13 cellular contexts compared by ENCODE assay signal in the genomic region with DNA sequence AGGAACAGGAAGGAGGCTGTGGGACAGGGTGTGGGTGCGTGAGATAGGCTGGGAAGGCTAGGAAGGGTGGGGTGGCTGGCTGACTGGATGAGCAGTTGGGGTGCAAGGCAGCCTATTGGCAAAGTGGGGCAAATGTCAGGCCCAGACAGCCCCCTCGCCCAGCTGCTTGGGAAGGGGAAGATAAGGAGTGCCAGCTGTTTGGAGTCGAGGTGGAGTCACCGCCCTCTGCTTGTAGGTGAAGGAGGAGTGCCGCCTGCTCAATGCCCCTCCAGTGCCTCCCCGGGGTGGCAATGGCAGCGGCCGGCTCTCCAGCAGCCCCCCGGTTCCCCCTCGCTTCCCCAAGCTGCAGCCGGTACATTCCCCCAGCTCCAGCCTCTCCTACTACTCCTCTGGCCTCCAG. TPM values are rescaled to one million over a fixed set of nuclear protein-coding genes. Genes with fewer than 3 reads are reported as not detected.
DNase-seq lines count a peak whose midpoint lies in the region; ATAC-seq and TF ChIP-seq lines count a peak whose summit lies in the region.
"Had no signal": no experiment of that assay in that cellular context is flagged by ENCODE, and none has a peak within 500 bp of the region (broad histone marks: within the 10 kb centered on the region; RNA-seq: fewer than 3 reads in every experiment).

No MANE protein-coding gene starts in this region.

- DNase-seq in activated CD4-positive, alpha-beta T cell treated with anti-CD3 and anti-CD28 coated beads for 36 hours = no peak
- no peak for DNase-seq in activated CD4-positive, alpha-beta T cell treated with anti-CD3 and anti-CD28 coated beads for 48 hours
- DNase-seq in fibroblast of the aortic adventitia (ENCODE audit: low read depth) (no peak), sciatic nerve (ENCODE audit: low spot score) (no peak), tibial nerve (ENCODE audit: low spot score in 2 of 2) (no peak)
- DNase-seq: ACHN; EL; NCI-H1105 treated with DMSO at 0.1 percent for 48 hours; nucleus accumbens; stimulated activated CD4-positive, alpha-beta T cell treated with anti-CD3 and anti-CD28 coated beads, Interleukin-4, amount 100 ng/mL, for 1 hour had no signal

- no peak for ATAC-seq in activated CD4-positive, alpha-beta T cell treated with anti-CD3 and anti-CD28 coated beads for 36 hours
- ATAC-seq in sciatic nerve = peak; percentile 4
- ATAC-seq in HG02763 (IDR thresholded peaks at IDR 0.05; ENCODE audit: unreplicated experiment) = no peak
- ATAC-seq in HG02759 (IDR thresholded peaks at IDR 0.05; ENCODE audit: unreplicated experiment) = no peak

- intact Hi-C loops in activated CD4-positive, alpha-beta T cell treated with anti-CD3 and anti-CD28 coated beads for 36 hours (cut with DNase I, micrococcal nuclease) = loop anchor here in 1 of 2 experiments (5.0 kb wide), 1 partner anchor 146 kb away; no protein-coding TSS in a partner anchor
- intact Hi-C loops in sciatic nerve (cut with DNase I) = no loop called here

- peak overlapping the region; percentile 52 for H3K4me2 ChIP-seq in SU-DHL-6 (ENCODE audit: low read depth, low read length, poor library complexity, severe bottlenecking)

- 88 to 92% methylated on average over 11 of the region's 11 CpGs for WGBS in tibial nerve, 2 donors

- H3K4me1 Mint-ChIP-seq in activated CD4-positive, alpha-beta T cell treated with anti-CD3 and anti-CD28 coated beads for 36 hours = peaks cover 13% of the 10 kb centered on the region

- no peaks in the 10 kb centered on the region for H4K20me1 ChIP-seq in SU-DHL-6 (ENCODE audit: low read depth, low read length)

- H2AFZ ChIP-seq in SU-DHL-6 (ENCODE audit: low read depth, low read length, severe bottlenecking) = no peak overlapping the region

- no peaks in the 10 kb centered on the region for H3K79me2 ChIP-seq in SU-DHL-6 (ENCODE audit: insufficient read depth, low read length)

- no peak for TF ChIP-seq EP300 in tibial nerve (IDR thresholded peaks at IDR 0.05)

- H3K9me3 Mint-ChIP-seq in activated CD4-positive, alpha-beta T cell treated with anti-CD3 and anti-CD28 coated beads for 36 hours (ENCODE audit: low read depth) = no peaks in the 10 kb centered on the region

- peaks cover 0 to 20% (median 5%) of the 10 kb centered on the region in 4 donors for H3K4me1 ChIP-seq in tibial nerve

- TF ChIP-seq CTCF in SU-DHL-6 (IDR thresholded peaks at IDR 0.05; ENCODE audit: insufficient read depth, low read length, poor library complexity, severe bottlenecking) = no peak
- TF ChIP-seq CTCF in fibroblast of the aortic adventitia (IDR thresholded peaks at IDR 0.05; ENCODE audit: insufficient read depth, low read length) = no peak
- no peak for TF ChIP-seq CTCF in tibial nerve (IDR thresholded peaks at IDR 0.05)

- 0 out of 2 replicates have a peak, but pooled peaks cover 6% of the 10 kb centered on the region for H3F3A ChIP-seq in SU-DHL-6 (ENCODE audit: insufficient read depth)

- POLR2A ChIA-PET in activated CD4-positive, alpha-beta T cell treated with anti-CD3 and anti-CD28 coated beads for 36 hours (lab: Charles Lee) = interaction anchor here (0.6 to 1.9 kb wide), 2 partner anchors 60 to 1060 kb away, joined by 5 to 7 read pairs; no protein-coding TSS in a partner anchor

- H3K36me3 Mint-ChIP-seq in activated CD4-positive, alpha-beta T cell treated with anti-CD3 and anti-CD28 coated beads for 36 hours (ENCODE audit: low read depth) = no peaks in the 10 kb centered on the region

- no peaks in the 10 kb centered on the region for H3K9me2 ChIP-seq in SU-DHL-6 (replicated peaks; ENCODE audit: insufficient read depth, low read length)

- no peaks in the 10 kb centered on the region for H3K9me3 ChIP-seq in SU-DHL-6 (ENCODE audit: insufficient read depth, low read length)
- no peaks in the 10 kb centered on the region for H3K9me3 ChIP-seq in tibial nerve

- H3K4me3 ChIP-seq in SU-DHL-6 (ENCODE audit: insufficient read depth, low read length, poor library complexity, severe bottlenecking) (peak overlapping the region; percentile 60), fibroblast of the aortic adventitia (ENCODE audit: low read depth, low read length) (peak overlapping the region; percentile 69), tibial nerve (peak overlapping the region in 2 of 4 donors; percentile 76 to 80)

- CTCF ChIA-PET in activated CD4-positive, alpha-beta T cell treated with anti-CD3 and anti-CD28 coated beads for 36 hours (lab: Charles Lee) = interaction anchor here (0.6 to 3.7 kb wide), 3 partner anchors 13 to 260 kb away, joined by 3 to 19 read pairs (median 7); a partner anchor contains a TSS

- H3K4me3 Mint-ChIP-seq in activated CD4-positive, alpha-beta T cell treated with anti-CD3 and anti-CD28 coated beads for 36 hours = peak overlapping the region; percentile 75

- H3K36me3 ChIP-seq in SU-DHL-6 (ENCODE audit: low read length) = no peaks in the 10 kb centered on the region
- peaks cover 0 to 39% (median 0%) of the 10 kb centered on the region in 3 donors for H3K36me3 ChIP-seq in tibial nerve

- peaks cover 7% of the 10 kb centered on the region for H3K27me3 Mint-ChIP-seq in activated CD4-positive, alpha-beta T cell treated with anti-CD3 and anti-CD28 coated beads for 36 hours

- H3K9ac ChIP-seq in SU-DHL-6 (ENCODE audit: low read length) = peak overlapping the region; percentile 64; the same call in 1 of the 2 replicates

- H3K27me3 ChIP-seq in SU-DHL-6 (ENCODE audit: low read length) (no peaks in the 10 kb centered on the region), tibial nerve (no peaks in the 10 kb centered on the region)

- peak overlapping the region; percentile 60 for H3K27ac Mint-ChIP-seq in activated CD4-positive, alpha-beta T cell treated with anti-CD3 and anti-CD28 coated beads for 36 hours

- no peak overlapping the region for H3K27ac ChIP-seq in SU-DHL-6 (ENCODE audit: low read depth, low read length)
- peak overlapping the region in 1 of 4 donors; percentile 42 for H3K27ac ChIP-seq in tibial nerve

- TF ChIP-seq POLR2A in tibial nerve (IDR thresholded peaks at IDR 0.05) = no peak

RNA-seq across cellular contexts. Expression of a gene that starts 13.1 kb away (rescaled TPM):
- total RNA-seq in activated CD4-positive, alpha-beta T cell treated with anti-CD3 and anti-CD28 coated beads for 36 hours = 1 to 10 TPM; 3.2 to 5.7 TPM
- total RNA-seq in fibroblast of the aortic adventitia (ENCODE audit: low replicate concordance) (0.57 and 2.4 TPM in 2 replicates), sciatic nerve (6.8 TPM), tibial nerve (1 to 10 TPM; 1.5 to 4.7 (median 3.2) TPM)

RNA-seq across cellular contexts. Expression of a gene that starts 58.5 kb away (rescaled TPM):
- 100 to 1,000 TPM; 149 to 154 TPM for total RNA-seq in activated CD4-positive, alpha-beta T cell treated with anti-CD3 and anti-CD28 coated beads for 36 hours
- 135 and 174 TPM in 2 replicates for total RNA-seq in fibroblast of the aortic adventitia (ENCODE audit: low replicate concordance)
- total RNA-seq in sciatic nerve = 107 TPM
- 100 to 1,000 TPM in 2 of 4 donors, 10 to 100 TPM in 2; 91.8 to 115 (median 104) TPM for total RNA-seq in tibial nerve

RNA-seq across cellular contexts. Expression of a gene that starts 58.8 kb away (rescaled TPM):
- total RNA-seq in activated CD4-positive, alpha-beta T cell treated with anti-CD3 and anti-CD28 coated beads for 36 hours = 10 to 100 TPM; 71.4 to 73.4 TPM
- total RNA-seq in fibroblast of the aortic adventitia (ENCODE audit: low replicate concordance) = 102 and 107 TPM in 2 replicates
- 85.6 TPM for total RNA-seq in sciatic nerve
- total RNA-seq in tibial nerve = 100 to 1,000 TPM in 3 of 4 donors, 10 to 100 TPM in 1; 68.1 to 121 (median 110) TPM
